1 cellular context compared by ENCODE assay signal in the genomic region with DNA sequence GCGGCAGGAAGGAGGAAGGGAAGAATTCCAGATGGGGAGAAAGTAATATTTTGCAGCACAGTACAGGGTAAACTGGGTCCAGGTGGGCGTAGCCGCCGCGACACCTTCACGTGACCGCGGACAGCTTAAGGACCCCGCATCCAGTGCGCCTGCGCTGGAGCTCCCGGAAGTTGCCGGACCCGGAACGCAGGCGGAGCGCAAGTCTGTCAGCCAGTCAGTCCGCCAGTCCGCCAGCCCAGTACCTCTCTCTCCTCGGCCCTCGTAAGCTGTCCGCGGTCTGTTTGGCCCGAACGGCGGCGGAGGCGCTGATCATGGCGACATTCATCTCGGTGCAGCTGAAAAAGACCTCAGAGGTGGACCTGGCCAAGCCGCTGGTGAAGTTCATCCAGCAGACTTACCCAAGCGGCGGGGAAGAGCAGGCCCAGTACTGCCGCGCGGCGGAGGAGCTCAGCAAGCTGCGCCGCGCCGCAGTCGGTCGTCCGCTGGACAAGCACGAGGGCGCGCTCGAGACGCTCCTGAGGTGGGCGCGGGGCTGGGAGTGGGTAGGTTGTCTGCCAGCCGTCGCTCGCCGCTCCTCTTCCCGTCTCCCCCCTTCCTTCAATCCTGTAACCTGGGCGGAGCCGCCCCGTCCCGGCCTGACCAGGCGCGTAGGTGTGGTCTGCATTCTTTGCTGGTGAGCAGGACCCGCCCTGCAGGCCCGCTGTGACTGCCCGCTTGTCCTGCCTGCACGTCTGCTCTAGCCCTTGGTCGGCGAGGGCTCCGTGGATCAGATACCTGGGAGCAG.
TF ChIP-seq lines count a peak whose summit lies in the region.

A gene with protein sequence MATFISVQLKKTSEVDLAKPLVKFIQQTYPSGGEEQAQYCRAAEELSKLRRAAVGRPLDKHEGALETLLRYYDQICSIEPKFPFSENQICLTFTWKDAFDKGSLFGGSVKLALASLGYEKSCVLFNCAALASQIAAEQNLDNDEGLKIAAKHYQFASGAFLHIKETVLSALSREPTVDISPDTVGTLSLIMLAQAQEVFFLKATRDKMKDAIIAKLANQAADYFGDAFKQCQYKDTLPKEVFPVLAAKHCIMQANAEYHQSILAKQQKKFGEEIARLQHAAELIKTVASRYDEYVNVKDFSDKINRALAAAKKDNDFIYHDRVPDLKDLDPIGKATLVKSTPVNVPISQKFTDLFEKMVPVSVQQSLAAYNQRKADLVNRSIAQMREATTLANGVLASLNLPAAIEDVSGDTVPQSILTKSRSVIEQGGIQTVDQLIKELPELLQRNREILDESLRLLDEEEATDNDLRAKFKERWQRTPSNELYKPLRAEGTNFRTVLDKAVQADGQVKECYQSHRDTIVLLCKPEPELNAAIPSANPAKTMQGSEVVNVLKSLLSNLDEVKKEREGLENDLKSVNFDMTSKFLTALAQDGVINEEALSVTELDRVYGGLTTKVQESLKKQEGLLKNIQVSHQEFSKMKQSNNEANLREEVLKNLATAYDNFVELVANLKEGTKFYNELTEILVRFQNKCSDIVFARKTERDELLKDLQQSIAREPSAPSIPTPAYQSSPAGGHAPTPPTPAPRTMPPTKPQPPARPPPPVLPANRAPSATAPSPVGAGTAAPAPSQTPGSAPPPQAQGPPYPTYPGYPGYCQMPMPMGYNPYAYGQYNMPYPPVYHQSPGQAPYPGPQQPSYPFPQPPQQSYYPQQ (plus strand): TSS at position 213 of the 784 bp plus-strand sequence. CDS start 99 bp downstream, at position 312.

TF ChIP-seq in SK-N-SH, 30 proteins besides CTCF, POLR2A, EP300 and RAD21 (continued from another document):
- TF ChIP-seq, protein P1, sequence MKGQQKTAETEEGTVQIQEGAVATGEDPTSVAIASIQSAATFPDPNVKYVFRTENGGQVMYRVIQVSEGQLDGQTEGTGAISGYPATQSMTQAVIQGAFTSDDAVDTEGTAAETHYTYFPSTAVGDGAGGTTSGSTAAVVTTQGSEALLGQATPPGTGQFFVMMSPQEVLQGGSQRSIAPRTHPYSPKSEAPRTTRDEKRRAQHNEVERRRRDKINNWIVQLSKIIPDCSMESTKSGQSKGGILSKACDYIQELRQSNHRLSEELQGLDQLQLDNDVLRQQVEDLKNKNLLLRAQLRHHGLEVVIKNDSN (IDR thresholded peaks at IDR 0.05; ENCODE audit: borderline replicate concordance, low read depth): peak; percentile 97
- TF ChIP-seq EZH2phosphoT487 (IDR thresholded peaks at IDR 0.05; ENCODE audit: borderline replicate concordance, low read depth) (no peak), TCF12 (IDR thresholded peaks at IDR 0.05) (no peak), RCOR1 (IDR thresholded peaks at IDR 0.05; ENCODE audit: low read length) (no peak), MXI1 (IDR thresholded peaks at IDR 0.05; ENCODE audit: low read depth, low read length) (peak; percentile 79; the same call in 1 of the 2 replicates), ELF1 (IDR thresholded peaks at IDR 0.05) (peak; percentile 87), GABPA (IDR thresholded peaks at IDR 0.05; ENCODE audit: low read depth) (peak; percentile 90), FOXM1 (IDR thresholded peaks at IDR 0.05; ENCODE audit: low read depth) (no peak), RFX5 (IDR thresholded peaks at IDR 0.05; ENCODE audit: low read length) (no peak), SIN3A (IDR thresholded peaks at IDR 0.05; ENCODE audit: borderline replicate concordance, low read depth, low read length) (peak; percentile 66; the same call in 1 of the 2 replicates), FOSL2 (IDR thresholded peaks at IDR 0.05; ENCODE audit: borderline replicate concordance, low read depth) (0 out of 2 replicates have a peak, but pooled peaks have one; percentile 15), NRF1 (IDR thresholded peaks at IDR 0.05; ENCODE audit: low read depth, low read length) (peak; percentile 92), TEAD4 (IDR thresholded peaks at IDR 0.05; ENCODE audit: borderline replicate concordance, insufficient read depth) (0 out of 2 replicates have a peak, but pooled peaks have one; percentile 34), POLR2AphosphoS5 (IDR thresholded peaks at IDR 0.05; ENCODE audit: low read depth, low read length) (peak; percentile 89)
- TF ChIP-seq, protein P2, sequence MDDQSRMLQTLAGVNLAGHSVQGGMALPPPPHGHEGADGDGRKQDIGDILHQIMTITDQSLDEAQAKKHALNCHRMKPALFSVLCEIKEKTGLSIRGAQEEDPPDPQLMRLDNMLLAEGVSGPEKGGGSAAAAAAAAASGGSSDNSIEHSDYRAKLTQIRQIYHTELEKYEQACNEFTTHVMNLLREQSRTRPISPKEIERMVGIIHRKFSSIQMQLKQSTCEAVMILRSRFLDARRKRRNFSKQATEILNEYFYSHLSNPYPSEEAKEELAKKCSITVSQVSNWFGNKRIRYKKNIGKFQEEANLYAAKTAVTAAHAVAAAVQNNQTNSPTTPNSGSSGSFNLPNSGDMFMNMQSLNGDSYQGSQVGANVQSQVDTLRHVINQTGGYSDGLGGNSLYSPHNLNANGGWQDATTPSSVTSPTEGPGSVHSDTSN (IDR thresholded peaks at IDR 0.05): no peak
- TF ChIP-seq, protein P3, sequence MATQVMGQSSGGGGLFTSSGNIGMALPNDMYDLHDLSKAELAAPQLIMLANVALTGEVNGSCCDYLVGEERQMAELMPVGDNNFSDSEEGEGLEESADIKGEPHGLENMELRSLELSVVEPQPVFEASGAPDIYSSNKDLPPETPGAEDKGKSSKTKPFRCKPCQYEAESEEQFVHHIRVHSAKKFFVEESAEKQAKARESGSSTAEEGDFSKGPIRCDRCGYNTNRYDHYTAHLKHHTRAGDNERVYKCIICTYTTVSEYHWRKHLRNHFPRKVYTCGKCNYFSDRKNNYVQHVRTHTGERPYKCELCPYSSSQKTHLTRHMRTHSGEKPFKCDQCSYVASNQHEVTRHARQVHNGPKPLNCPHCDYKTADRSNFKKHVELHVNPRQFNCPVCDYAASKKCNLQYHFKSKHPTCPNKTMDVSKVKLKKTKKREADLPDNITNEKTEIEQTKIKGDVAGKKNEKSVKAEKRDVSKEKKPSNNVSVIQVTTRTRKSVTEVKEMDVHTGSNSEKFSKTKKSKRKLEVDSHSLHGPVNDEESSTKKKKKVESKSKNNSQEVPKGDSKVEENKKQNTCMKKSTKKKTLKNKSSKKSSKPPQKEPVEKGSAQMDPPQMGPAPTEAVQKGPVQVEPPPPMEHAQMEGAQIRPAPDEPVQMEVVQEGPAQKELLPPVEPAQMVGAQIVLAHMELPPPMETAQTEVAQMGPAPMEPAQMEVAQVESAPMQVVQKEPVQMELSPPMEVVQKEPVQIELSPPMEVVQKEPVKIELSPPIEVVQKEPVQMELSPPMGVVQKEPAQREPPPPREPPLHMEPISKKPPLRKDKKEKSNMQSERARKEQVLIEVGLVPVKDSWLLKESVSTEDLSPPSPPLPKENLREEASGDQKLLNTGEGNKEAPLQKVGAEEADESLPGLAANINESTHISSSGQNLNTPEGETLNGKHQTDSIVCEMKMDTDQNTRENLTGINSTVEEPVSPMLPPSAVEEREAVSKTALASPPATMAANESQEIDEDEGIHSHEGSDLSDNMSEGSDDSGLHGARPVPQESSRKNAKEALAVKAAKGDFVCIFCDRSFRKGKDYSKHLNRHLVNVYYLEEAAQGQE (IDR thresholded peaks at IDR 0.05; ENCODE audit: low read depth, low read length): peak; percentile 46; the same call in 1 of the 2 replicates
- TF ChIP-seq, protein P4, sequence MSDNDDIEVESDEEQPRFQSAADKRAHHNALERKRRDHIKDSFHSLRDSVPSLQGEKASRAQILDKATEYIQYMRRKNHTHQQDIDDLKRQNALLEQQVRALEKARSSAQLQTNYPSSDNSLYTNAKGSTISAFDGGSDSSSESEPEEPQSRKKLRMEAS (IDR thresholded peaks at IDR 0.05; ENCODE audit: low read depth): peak; percentile 80
- TF ChIP-seq, protein P5, sequence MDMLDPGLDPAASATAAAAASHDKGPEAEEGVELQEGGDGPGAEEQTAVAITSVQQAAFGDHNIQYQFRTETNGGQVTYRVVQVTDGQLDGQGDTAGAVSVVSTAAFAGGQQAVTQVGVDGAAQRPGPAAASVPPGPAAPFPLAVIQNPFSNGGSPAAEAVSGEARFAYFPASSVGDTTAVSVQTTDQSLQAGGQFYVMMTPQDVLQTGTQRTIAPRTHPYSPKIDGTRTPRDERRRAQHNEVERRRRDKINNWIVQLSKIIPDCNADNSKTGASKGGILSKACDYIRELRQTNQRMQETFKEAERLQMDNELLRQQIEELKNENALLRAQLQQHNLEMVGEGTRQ (IDR thresholded peaks at IDR 0.05; ENCODE audit: borderline replicate concordance, low read depth, low read length): peak; percentile 94
- TF ChIP-seq, protein P6, sequence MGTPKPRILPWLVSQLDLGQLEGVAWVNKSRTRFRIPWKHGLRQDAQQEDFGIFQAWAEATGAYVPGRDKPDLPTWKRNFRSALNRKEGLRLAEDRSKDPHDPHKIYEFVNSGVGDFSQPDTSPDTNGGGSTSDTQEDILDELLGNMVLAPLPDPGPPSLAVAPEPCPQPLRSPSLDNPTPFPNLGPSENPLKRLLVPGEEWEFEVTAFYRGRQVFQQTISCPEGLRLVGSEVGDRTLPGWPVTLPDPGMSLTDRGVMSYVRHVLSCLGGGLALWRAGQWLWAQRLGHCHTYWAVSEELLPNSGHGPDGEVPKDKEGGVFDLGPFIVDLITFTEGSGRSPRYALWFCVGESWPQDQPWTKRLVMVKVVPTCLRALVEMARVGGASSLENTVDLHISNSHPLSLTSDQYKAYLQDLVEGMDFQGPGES (IDR thresholded peaks at IDR 0.05; ENCODE audit: low read depth, low read length): no peak
- TF ChIP-seq, protein P7, sequence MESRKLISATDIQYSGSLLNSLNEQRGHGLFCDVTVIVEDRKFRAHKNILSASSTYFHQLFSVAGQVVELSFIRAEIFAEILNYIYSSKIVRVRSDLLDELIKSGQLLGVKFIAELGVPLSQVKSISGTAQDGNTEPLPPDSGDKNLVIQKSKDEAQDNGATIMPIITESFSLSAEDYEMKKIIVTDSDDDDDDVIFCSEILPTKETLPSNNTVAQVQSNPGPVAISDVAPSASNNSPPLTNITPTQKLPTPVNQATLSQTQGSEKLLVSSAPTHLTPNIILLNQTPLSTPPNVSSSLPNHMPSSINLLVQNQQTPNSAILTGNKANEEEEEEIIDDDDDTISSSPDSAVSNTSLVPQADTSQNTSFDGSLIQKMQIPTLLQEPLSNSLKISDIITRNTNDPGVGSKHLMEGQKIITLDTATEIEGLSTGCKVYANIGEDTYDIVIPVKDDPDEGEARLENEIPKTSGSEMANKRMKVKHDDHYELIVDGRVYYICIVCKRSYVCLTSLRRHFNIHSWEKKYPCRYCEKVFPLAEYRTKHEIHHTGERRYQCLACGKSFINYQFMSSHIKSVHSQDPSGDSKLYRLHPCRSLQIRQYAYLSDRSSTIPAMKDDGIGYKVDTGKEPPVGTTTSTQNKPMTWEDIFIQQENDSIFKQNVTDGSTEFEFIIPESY (IDR thresholded peaks at IDR 0.05; ENCODE audit: borderline replicate concordance, low read depth): no peak; the same call in 1 of the 2 replicates
